In the genomic region with DNA sequence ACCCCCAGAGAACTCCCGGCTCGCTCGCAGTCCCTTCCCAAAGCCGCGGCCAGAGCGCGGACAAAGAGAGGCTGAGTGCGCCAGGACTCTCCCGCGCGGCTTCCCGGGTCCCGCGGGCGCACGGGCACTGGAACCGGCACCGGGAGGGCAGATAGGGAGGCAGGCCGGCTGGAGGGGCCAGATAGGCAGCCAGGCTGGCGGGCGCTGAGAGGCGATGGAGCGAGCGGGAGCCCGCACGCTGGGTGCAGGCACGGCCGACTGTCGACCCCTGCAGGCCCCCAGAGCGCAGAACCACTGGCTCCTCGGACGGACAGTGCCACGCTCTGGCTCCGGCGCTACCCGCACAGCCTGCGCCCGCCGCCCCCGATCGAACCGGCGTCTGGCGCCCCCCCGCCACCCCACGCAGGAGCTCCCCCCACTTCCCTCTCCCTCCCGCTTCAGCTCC, we compare ENCODE assay signal across 8 cellular contexts. TPM values are rescaled to one million over a fixed set of nuclear protein-coding genes. Genes with fewer than 3 reads are reported as not detected.
DNase-seq lines count a peak whose midpoint lies in the region; ATAC-seq and TF ChIP-seq lines count a peak whose summit lies in the region.

No MANE protein-coding gene starts in this region.

- DNase-seq in RWPE1 (ENCODE audit: low spot score) (peak; percentile 34), choroid plexus epithelial cell (ENCODE audit: low read depth) (peak; percentile 50), left lobe of liver (ENCODE audit: low spot score) (no peak)
- DNase-seq in stimulated activated CD4-positive, alpha-beta T cell treated with anti-CD3 and anti-CD28 coated beads, TNF-alpha, amount 100 ng/mL, for 1 hour (ENCODE audit: low read depth in 3 of 3, low spot score in 1 of 3), result peak in 2 of 3 donors; percentile 4 to 17

- CTCF ChIA-PET in RWPE1 (lab: Yijun Ruan, JAX), result interaction anchor here (0.9 to 1.3 kb wide), 3 partner anchors 24 to 622 kb away, joined by 3 read pairs; no protein-coding TSS in a partner anchor

- peak overlapping the region; percentile 78 for H3K27ac ChIP-seq in C4-2B
- peak overlapping the region; percentile 96 for H3K27ac ChIP-seq in RWPE1

- ATAC-seq in GM18858 (IDR thresholded peaks at IDR 0.05; ENCODE audit: unreplicated experiment) (peak; percentile 16), HG03139 (IDR thresholded peaks at IDR 0.05; ENCODE audit: unreplicated experiment) (peak; percentile 26), left lobe of liver (peak; percentile 17), GM18861 (IDR thresholded peaks at IDR 0.05; ENCODE audit: unreplicated experiment) (no peak)

- TF ChIP-seq CTCF in C4-2B (conservative IDR thresholded peaks at IDR 0.05), result no peak
- no peak for TF ChIP-seq CTCF in RWPE1 (conservative IDR thresholded peaks at IDR 0.05; ENCODE audit: low read depth)
- TF ChIP-seq CTCF in choroid plexus epithelial cell (conservative IDR thresholded peaks at IDR 0.05; ENCODE audit: low read depth, low read length), result peak; percentile 34

- peak overlapping the region; percentile 80 for H3K4me3 ChIP-seq in choroid plexus epithelial cell (ENCODE audit: low read depth, low read length)

- POLR2A ChIA-PET in RWPE1 (lab: Yijun Ruan, JAX; ENCODE audit: low non-redundant PET), result no interaction called here

RNA-seq across cellular contexts. Expression of a gene that starts 0.6 kb away (rescaled TPM):
- total RNA-seq in left lobe of liver, result 0.65 TPM

RNA-seq across cellular contexts. Expression of a gene that starts 39.2 kb away (rescaled TPM):
- 4.7 TPM for total RNA-seq in left lobe of liver

RNA-seq across cellular contexts. Expression of a gene that starts 51.6 kb away (rescaled TPM):
- total RNA-seq in left lobe of liver, result 20.6 TPM

RNA-seq across cellular contexts. Expression of a gene that starts 55.9 kb away (rescaled TPM):
- total RNA-seq in left lobe of liver, result 70.5 TPM
